ENCODE assay signal across 23 cellular contexts in genomic region chr9:74092491-74092834, GRCh38.
A peak's percentile ranks its signal among the peaks of the same experiment; 100 is the strongest.
DNase-seq lines count a peak whose midpoint lies in the region; ATAC-seq, FAIRE-seq and TF ChIP-seq lines count a peak whose summit lies in the region.
"Had no signal": no experiment of that assay in that cellular context is flagged by ENCODE, and none has a peak within 500 bp of the region (broad histone marks: within the 10 kb centered on the region; RNA-seq: fewer than 3 reads in every experiment).

No MANE protein-coding gene starts in this region.

- H3K27ac ChIP-seq in GM23338 (ENCODE audit: low read depth) (peak overlapping the region; percentile 95), HUES6 (ENCODE audit: low read depth, low read length) (no peak overlapping the region), H1 (ENCODE audit: low read depth, low read length) (no peak overlapping the region), smooth muscle cell (ENCODE audit: low read depth) (no peak overlapping the region)
- H3K27ac ChIP-seq: 22Rv1, BLaER1, C4-2B, GM23248 had no signal

- peak overlapping the region; percentile 86 for H4K5ac ChIP-seq in H1 (ENCODE audit: insufficient read length, low read depth, low read length)

- no peak overlapping the region for H3K9ac ChIP-seq in HUES6 (ENCODE audit: low read length)
- no peak overlapping the region for H3K9ac ChIP-seq in H1 (replicated peaks in 1 of 4; ENCODE audit: extremely low read depth in 1 of 4, low read depth in 3 of 4, low read length in 3 of 4)
- no peak overlapping the region for H3K9ac ChIP-seq in smooth muscle cell (ENCODE audit: low read depth)
- H3K9ac ChIP-seq: BLaER1, GM23248 had no signal

- peaks cover 8% of the 10 kb centered on the region; the same call in 1 of the 2 replicates for H3F3A ChIP-seq in GM23338 (replicated peaks; ENCODE audit: low read depth)
- no peaks in the 10 kb centered on the region for H3F3A ChIP-seq in smooth muscle cell (ENCODE audit: low read depth)

- peaks cover 16% of the 10 kb centered on the region; the same call in 1 of the 2 replicates for H3K36me3 ChIP-seq in GM23338 (ENCODE audit: insufficient read depth)
- H3K36me3 ChIP-seq in HUES6 (ENCODE audit: control insufficient read depth, insufficient read depth, low read length): peaks cover 74% of the 10 kb centered on the region
- H3K36me3 ChIP-seq in H1 (ENCODE audit: control insufficient read depth in 2 of 4, insufficient read depth in 4 of 4, low read length in 3 of 4): peaks cover 0 to 58% (median 20%) of the 10 kb centered on the region in 4 experiments; a peak in 5 of 8 replicates
- H3K36me3 ChIP-seq in smooth muscle cell (ENCODE audit: low read depth): no peaks in the 10 kb centered on the region
- H3K36me3 ChIP-seq: BLaER1 had no signal

- no peak overlapping the region for H2AK5ac ChIP-seq in H1 (ENCODE audit: low read depth, low read length)

- peak in 1 of 2 experiments; percentile 75; a peak in 1 of 3 replicates for TF ChIP-seq POLR2A in H1 (IDR thresholded peaks at IDR 0.05; ENCODE audit: control extremely low read depth in 1 of 2, low read depth in 2 of 2, low read length in 2 of 2)

- H3K14ac ChIP-seq in H1 (ENCODE audit: insufficient read length): no peak overlapping the region

- H3K79me2 ChIP-seq in GM23338 (replicated peaks; ENCODE audit: insufficient read depth): peaks cover 37% of the 10 kb centered on the region
- peaks cover 0 to 22% of the 10 kb centered on the region in 2 experiments; a peak in 2 of 4 replicates for H3K79me2 ChIP-seq in H1 (ENCODE audit: control insufficient read depth in 1 of 2, insufficient read depth in 2 of 2, low read length in 2 of 2)
- no peaks in the 10 kb centered on the region for H3K79me2 ChIP-seq in smooth muscle cell (ENCODE audit: low read depth)

- no peak for TF ChIP-seq EP300 in H1 (IDR thresholded peaks at IDR 0.05; ENCODE audit: borderline replicate concordance in 1 of 2, low read depth in 2 of 2, low read length in 2 of 2)

- no peaks in the 10 kb centered on the region for H3K79me1 ChIP-seq in H1 (ENCODE audit: low read depth, low read length)

- H4K8ac ChIP-seq in H1 (ENCODE audit: extremely low read depth, insufficient read depth, low read length): no peak overlapping the region

- peaks cover 98% of the 10 kb centered on the region for H3K36me3 Mint-ChIP-seq in GM23338 (ENCODE audit: low read depth)
- H3K36me3 Mint-ChIP-seq: CD4-positive, CD25-positive, alpha-beta regulatory T cell; CD8-positive, alpha-beta T cell had no signal

- H3K18ac ChIP-seq in H1 (ENCODE audit: extremely low read depth, low read length): no peak overlapping the region; the same call in 1 of the 2 replicates

- no peak overlapping the region; the same call in 1 of the 2 replicates for H2BK12ac ChIP-seq in H1 (ENCODE audit: low read depth, low read length)

- H3K4me1 Mint-ChIP-seq in GM23338: peaks cover 49% of the 10 kb centered on the region
- H3K4me1 Mint-ChIP-seq: B cell; CD4-positive, CD25-positive, alpha-beta regulatory T cell had no signal

- 0 out of 2 replicates have a peak overlapping the region, but pooled peaks have one; percentile 32 for H2BK5ac ChIP-seq in H1 (ENCODE audit: low read depth, low read length)

- TF ChIP-seq CTCF in GM23338 (conservative IDR thresholded peaks at IDR 0.05; ENCODE audit: low read depth in 2 of 2): no peak
- no peak for TF ChIP-seq CTCF in H1 (IDR thresholded peaks at IDR 0.05; ENCODE audit: control extremely low read depth in 1 of 3, insufficient read depth in 1 of 3, low read depth in 1 of 3, low read length in 3 of 3)
- no peak for TF ChIP-seq CTCF in smooth muscle cell (IDR thresholded peaks at IDR 0.05; ENCODE audit: borderline replicate concordance, insufficient read depth, poor library complexity, severe bottlenecking)

- H3K27me3 ChIP-seq in GM23338 (ENCODE audit: insufficient read depth) (no peaks in the 10 kb centered on the region), HUES6 (ENCODE audit: control insufficient read depth, insufficient read depth, low read length) (no peaks in the 10 kb centered on the region), H1 (replicated peaks in 1 of 4; ENCODE audit: control insufficient read depth in 3 of 4, extremely low read depth in 1 of 4, insufficient read depth in 3 of 4, low read length in 3 of 4) (no peaks in the 10 kb centered on the region), smooth muscle cell (ENCODE audit: low read depth) (no peaks in the 10 kb centered on the region)
- H3K27me3 ChIP-seq: BLaER1 had no signal

- no peak overlapping the region for H3K56ac ChIP-seq in H1 (replicated peaks; ENCODE audit: insufficient read length, low read depth, low read length)

- no peak overlapping the region for H2BK15ac ChIP-seq in H1 (ENCODE audit: low read length)

- H2BK20ac ChIP-seq in H1 (ENCODE audit: low read length): no peak overlapping the region

- no peaks in the 10 kb centered on the region for H3K23me2 ChIP-seq in H1 (ENCODE audit: low read depth, low read length)

- peak overlapping the region; percentile 96 for H3K4me3 Mint-ChIP-seq in GM23338
- H3K4me3 Mint-ChIP-seq: B cell; CD4-positive, CD25-positive, alpha-beta regulatory T cell; CD8-positive, alpha-beta T cell had no signal

- H4K20me1 ChIP-seq in GM23338 (replicated peaks; ENCODE audit: insufficient read depth) (0 out of 2 replicates have a peak, but pooled peaks cover 4% of the 10 kb centered on the region), H1 (replicated peaks in 1 of 2; ENCODE audit: control insufficient read depth in 1 of 2, insufficient read depth in 2 of 2, low read length in 2 of 2) (no peaks in the 10 kb centered on the region), smooth muscle cell (ENCODE audit: low read depth) (no peaks in the 10 kb centered on the region)
- H4K20me1 ChIP-seq: BLaER1 had no signal

- no peak overlapping the region for H3K23ac ChIP-seq in H1 (ENCODE audit: insufficient read length)

- WGBS in H1 (ENCODE audit: extremely low coverage in 1 of 2, insufficient coverage in 1 of 2, insufficient read length in 1 of 2, insufficient replicate concordance in 2 of 2, low coverage in 1 of 2, low lambda C conversion rate in 2 of 2, missing lambda C conversion rate in 1 of 2), 2 experiments: 86% methylated on average over 1 of the region's 1 CpG; no CpG with 5 or more reads in 1 of the 2 experiments
- 94% methylated on average over 1 of the region's 1 CpG for WGBS in smooth muscle cell (ENCODE audit: low lambda C conversion rate)

- DNase-seq in GM23338 (ENCODE audit: low spot score) (no peak), H1 (ENCODE audit: low read depth in 1 of 2, low spot score in 2 of 2) (no peak), smooth muscle cell (lab: John Stamatoyannopoulos, UW; ENCODE audit: unreplicated experiment) (no peak), NCI-H2029 treated with DMSO at 0.1 percent for 48 hours (lab: John Stamatoyannopoulos, UW) (no peak), SHP77 treated with DMSO at 0.1 percent for 48 hours (lab: John Stamatoyannopoulos, UW) (no peak)
- no peak for DNase-seq in central memory CD4-positive, alpha-beta T cell
- DNase-seq: Caco-2; CD4-positive, CD25-positive, alpha-beta regulatory T cell; CD8-positive, alpha-beta T cell; DMS153; DND-41; GM23248; HCEC 1CT had no signal

- CTCF ChIA-PET in H1 (lab: Charles Lee; ENCODE audit: partially characterized antibody): interaction anchor here (0.7 to 1.0 kb wide), 2 partner anchors 223 to 408 kb away, joined by 3 to 5 read pairs; no protein-coding TSS in a partner anchor

- peaks cover 59% of the 10 kb centered on the region for H3K9me3 Mint-ChIP-seq in GM23338
- H3K9me3 Mint-ChIP-seq: CD8-positive, alpha-beta T cell had no signal

- ATAC-seq in GM23338: no peak
- ATAC-seq: CD8-positive, alpha-beta T cell; GM12878 had no signal

- peaks cover 17% of the 10 kb centered on the region for H3K4me1 ChIP-seq in GM23338 (ENCODE audit: insufficient read depth)
- H3K4me1 ChIP-seq in HUES6 (ENCODE audit: control insufficient read depth, insufficient read depth, low read length): peaks cover 8% of the 10 kb centered on the region
- peaks cover 0 to 8% (median 3%) of the 10 kb centered on the region in 4 experiments; a peak in 5 of 7 replicates for H3K4me1 ChIP-seq in H1 (replicated peaks in 1 of 4; ENCODE audit: control insufficient read depth in 3 of 4, insufficient read depth in 4 of 4, low read length in 3 of 4)
- no peaks in the 10 kb centered on the region for H3K4me1 ChIP-seq in smooth muscle cell (ENCODE audit: low read depth)
- H3K4me1 ChIP-seq: BLaER1, Caco-2 had no signal

- peak overlapping the region; percentile 100 for H3K27ac Mint-ChIP-seq in GM23338
- H3K27ac Mint-ChIP-seq: B cell; CD4-positive, CD25-positive, alpha-beta regulatory T cell; CD8-positive, alpha-beta T cell had no signal

- no peak overlapping the region for H2BK120ac ChIP-seq in H1 (replicated peaks; ENCODE audit: low read depth, low read length)

- no peaks in the 10 kb centered on the region; the same call in 1 of the 2 replicates for H3K9me3 ChIP-seq in HUES6 (ENCODE audit: control insufficient read depth, insufficient read depth, low read depth, low read length)
- no peaks in the 10 kb centered on the region for H3K9me3 ChIP-seq in H1 (ENCODE audit: insufficient read depth in 2 of 2, low read depth in 1 of 2, low read length in 1 of 2)
- no peaks in the 10 kb centered on the region for H3K9me3 ChIP-seq in smooth muscle cell (replicated peaks; ENCODE audit: low read depth)
- H3K9me3 ChIP-seq: BLaER1, Caco-2 had no signal

- no peak overlapping the region for H4K91ac ChIP-seq in H1 (replicated peaks; ENCODE audit: insufficient read length, low read length)

- H3K4me2 ChIP-seq in GM23338: peak overlapping the region; percentile 71
- H3K4me2 ChIP-seq in H1 (ENCODE audit: insufficient read depth in 1 of 2, low read depth in 2 of 2, low read length in 2 of 2): peak overlapping the region; percentile 50 to 79
- H3K4me2 ChIP-seq in smooth muscle cell: no peak overlapping the region
- H3K4me2 ChIP-seq: BLaER1 had no signal

- H2AFZ ChIP-seq in GM23338 (no peak overlapping the region), H1 (ENCODE audit: low read length) (no peak overlapping the region), smooth muscle cell (ENCODE audit: low read depth) (peak overlapping the region; percentile 2)
- H2AFZ ChIP-seq: GM23248 had no signal

- no peak for FAIRE-seq in H1 (lab: Jason Lieb, UNC)
- FAIRE-seq: A204.1, G401.6, GM12878, GM19239, H54 had no signal

- no peak for TF ChIP-seq RAD21 in H1 (IDR thresholded peaks at IDR 0.05 in 1 of 2, conservative IDR thresholded peaks at IDR 0.05 in 1 of 2; ENCODE audit: low read depth in 2 of 2, low read length in 2 of 2)

- peaks cover 75% of the 10 kb centered on the region for H3K27me3 Mint-ChIP-seq in GM23338 (ENCODE audit: insufficient read depth, low read depth, poor library complexity)
- H3K27me3 Mint-ChIP-seq: B cell; CD4-positive, CD25-positive, alpha-beta regulatory T cell had no signal

- POLR2A ChIA-PET in H1 (lab: Charles Lee; ENCODE audit: partially characterized antibody): interaction anchor here (0.9 to 2.3 kb wide), 10 partner anchors 7 to 407 kb away, joined by 3 to 17 read pairs (median 4); no protein-coding TSS in a partner anchor

- H3K4me3 ChIP-seq in GM23338 (peak overlapping the region; percentile 43), HUES6 (ENCODE audit: low read depth, low read length) (peak overlapping the region; percentile 31; the same call in 1 of the 2 replicates), H1 (ENCODE audit: extremely low read depth in 1 of 4, insufficient read depth in 2 of 4, low read depth in 3 of 4, low read length in 4 of 4) (peak overlapping the region in 2 of 4 experiments; percentile 0 to 47; a peak in 3 of 8 replicates), smooth muscle cell (no peak overlapping the region)
- H3K4me3 ChIP-seq: BLaER1, GM12878, GM23248 had no signal

- H3K4ac ChIP-seq in H1 (replicated peaks; ENCODE audit: insufficient read length, low read depth, low read length): no peak overlapping the region

- H3K9me2 ChIP-seq in GM23338 (ENCODE audit: insufficient read depth): no peaks in the 10 kb centered on the region
